In genomic region chr14:78448483-78449094, GRCh38 we compare ENCODE assay signal across 1 cellular context.
A peak's percentile ranks its signal among the peaks of the same experiment; 100 is the strongest.
TF ChIP-seq lines count a peak whose summit lies in the region.

No MANE protein-coding gene starts in this region.

TF ChIP-seq in HepG2, 621 proteins besides CTCF, POLR2A, EP300 and RAD21 (continued from another document):
- TF ChIP-seq ZNF24 (IDR thresholded peaks at IDR 0.05) (no peak), RFX5 (IDR thresholded peaks at IDR 0.05; ENCODE audit: low read depth, low read length) (no peak), SMC3 (IDR thresholded peaks at IDR 0.05; ENCODE audit: low read length) (peak; percentile 49), ASH2L (IDR thresholded peaks at IDR 0.05; ENCODE audit: insufficient read length, low read depth, low read length) (no peak), NR2F2 (IDR thresholded peaks at IDR 0.05; ENCODE audit: borderline replicate concordance, low read depth) (no peak), ZNF782 (CRISPR knock-in tag; IDR thresholded peaks at IDR 0.05; ENCODE audit: borderline replicate concordance) (no peak), HNF4G (IDR thresholded peaks at IDR 0.05; ENCODE audit: borderline replicate concordance, low read depth, low read length) (no peak), HNF4G (CRISPR knock-in tag; IDR thresholded peaks at IDR 0.05; ENCODE audit: borderline replicate concordance, low read depth) (no peak), CEBPB (IDR thresholded peaks at IDR 0.05; ENCODE audit: borderline replicate concordance, low read depth, low read length) (peak; percentile 96), ZNF253 (CRISPR knock-in tag; IDR thresholded peaks at IDR 0.05; ENCODE audit: borderline replicate concordance) (no peak), PPARG (CRISPR knock-in tag; conservative IDR thresholded peaks at IDR 0.05) (peak; percentile 68; the same call in 1 of the 2 replicates), FOXP4 (CRISPR knock-in tag; IDR thresholded peaks at IDR 0.05) (no peak), RBM22 (optimal IDR thresholded peaks at IDR 0.05; ENCODE audit: low read length) (no peak), SMAD1 (CRISPR knock-in tag; IDR thresholded peaks at IDR 0.05; ENCODE audit: borderline replicate concordance, low read depth) (no peak), MAF1 (CRISPR knock-in tag; IDR thresholded peaks at IDR 0.05; ENCODE audit: borderline replicate concordance) (no peak), CEBPG (CRISPR knock-in tag; IDR thresholded peaks at IDR 0.05) (peak; percentile 86), ZBTB42 (CRISPR knock-in tag; IDR thresholded peaks at IDR 0.05) (no peak), SNAI1 (CRISPR knock-in tag; IDR thresholded peaks at IDR 0.05; ENCODE audit: borderline replicate concordance) (no peak), ETV5 (CRISPR knock-in tag; IDR thresholded peaks at IDR 0.05; ENCODE audit: borderline replicate concordance) (peak; percentile 82), STAG1 (CRISPR knock-in tag; IDR thresholded peaks at IDR 0.05) (peak; percentile 47), TSC22D2 (CRISPR knock-in tag; IDR thresholded peaks at IDR 0.05; ENCODE audit: borderline replicate concordance) (no peak), ZNF562 (CRISPR knock-in tag; IDR thresholded peaks at IDR 0.05; ENCODE audit: borderline replicate concordance) (no peak), NPAS2 (CRISPR knock-in tag; IDR thresholded peaks at IDR 0.05; ENCODE audit: borderline replicate concordance) (no peak), ZBTB38 (CRISPR knock-in tag; IDR thresholded peaks at IDR 0.05) (no peak), ZNF776 (CRISPR knock-in tag; IDR thresholded peaks at IDR 0.05) (no peak), FOSL1 (CRISPR knock-in tag; IDR thresholded peaks at IDR 0.05; ENCODE audit: borderline replicate concordance) (no peak)
